ENCODE assay signal across 11 cellular contexts in the genomic region with DNA sequence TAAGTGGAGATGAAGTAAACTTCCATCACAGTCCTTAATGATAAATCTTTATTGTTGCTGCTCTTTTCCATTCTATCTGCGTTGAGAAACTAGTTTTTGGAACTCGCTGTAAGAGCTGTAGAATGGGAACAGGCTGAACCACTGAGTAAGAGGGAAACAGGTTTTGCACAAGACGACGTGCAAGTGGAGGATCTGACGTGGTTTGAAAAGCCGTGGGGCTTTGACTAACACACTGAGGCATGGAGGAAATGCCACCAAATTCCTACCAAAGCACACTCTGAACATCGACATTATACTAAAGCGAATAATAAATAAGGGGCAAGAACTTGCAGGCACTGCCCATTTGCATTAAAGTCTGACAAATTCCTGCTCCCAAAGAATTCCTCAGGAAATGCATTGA.
DNase-seq lines count a peak whose midpoint lies in the region; ATAC-seq and TF ChIP-seq lines count a peak whose summit lies in the region.
"Had no signal": no experiment of that assay in that cellular context is flagged by ENCODE, and none has a peak within 500 bp of the region (broad histone marks: within the 10 kb centered on the region; RNA-seq: fewer than 3 reads in every experiment).

No MANE protein-coding gene starts in this region.

- H4K91ac ChIP-seq in H9 (ENCODE audit: insufficient read length, low read depth, low read length) (no peak overlapping the region), mesenchymal stem cell (ENCODE audit: low read length) (no peak overlapping the region)

- H2BK5ac ChIP-seq in H9 (ENCODE audit: insufficient read length, low read length) (no peak overlapping the region), mesenchymal stem cell (ENCODE audit: low read depth, low read length, poor library complexity, severe bottlenecking) (no peak overlapping the region)

- no peak overlapping the region for H3K4ac ChIP-seq in H9 (ENCODE audit: low read depth, low read length)
- H3K4ac ChIP-seq in mesenchymal stem cell (ENCODE audit: low read depth in 1 of 2, low read length in 2 of 2) = no peak overlapping the region

- 0 out of 2 replicates have a peak overlapping the region, but pooled peaks have one; percentile 28 for H3K4me3 ChIP-seq in ACC112 (ENCODE audit: low read depth, low read length)
- H3K4me3 ChIP-seq in brain microvascular endothelial cell (ENCODE audit: low read depth, low read length) = no peak overlapping the region
- H3K4me3 ChIP-seq in mesenchymal stem cell (ENCODE audit: insufficient read depth in 1 of 2, low read depth in 1 of 2, low read length in 2 of 2) = no peak overlapping the region
- H3K4me3 ChIP-seq in MG63 = no peak overlapping the region
- no peak overlapping the region for H3K4me3 ChIP-seq in HAP-1

- no peak overlapping the region for H2AFZ ChIP-seq in ACC112 (ENCODE audit: low read length, unreplicated experiment)
- no peak overlapping the region for H2AFZ ChIP-seq in H9 (ENCODE audit: low read length)
- peak overlapping the region; percentile 23 for H2AFZ ChIP-seq in mesenchymal stem cell (ENCODE audit: low read depth, low read length)

- H2BK15ac ChIP-seq in H9 (ENCODE audit: low read depth, low read length) (no peak overlapping the region), mesenchymal stem cell (ENCODE audit: low read depth, poor library complexity, severe bottlenecking) (no peak overlapping the region)

- no peak overlapping the region for H3T11ph ChIP-seq in H9 (ENCODE audit: low read length)

- in situ Hi-C loops in brain microvascular endothelial cell (cut with HindIII; ENCODE audit: low pct_ligation_motif_present, low sequenced_read_pairs) = no loop called here
- in situ Hi-C loops in HAP-1 (cut with MboI; ENCODE audit: low sequenced_read_pairs) = no loop called here

- no peak for DNase-seq in H9
- peak; percentile 90 for DNase-seq in brain microvascular endothelial cell
- DNase-seq in mesenchymal stem cell = peak; percentile 83
- DNase-seq in cortex of kidney (lab: John Stamatoyannopoulos, UW) = no peak
- no peak for DNase-seq in MG63
- no peak for DNase-seq in HAP-1 (ENCODE audit: low spot score in 2 of 2)
- DNase-seq: activated CD4-positive, alpha-beta T cell treated with anti-CD3 and anti-CD28 coated beads, Interleukin-2, amount 50 U/mL, for 1 hour; SHP77 had no signal

- H3K4me3 Mint-ChIP-seq in H9 = no peak overlapping the region

- H3K23me2 ChIP-seq in H9 (ENCODE audit: insufficient read length, low read depth, low read length, poor library complexity, severe bottlenecking) = no peaks in the 10 kb centered on the region

- H4K8ac ChIP-seq in H9 (replicated peaks; ENCODE audit: insufficient read length, low read depth, low read length) = no peak overlapping the region
- H4K8ac ChIP-seq in mesenchymal stem cell (ENCODE audit: low read length) = no peak overlapping the region

- H3K4me2 ChIP-seq in H9 (ENCODE audit: insufficient read depth, insufficient read length, low read length) = peak overlapping the region; percentile 36
- H3K4me2 ChIP-seq in mesenchymal stem cell (ENCODE audit: low read length, poor library complexity, severe bottlenecking) = peak overlapping the region; percentile 41

- no peak overlapping the region for H2BK120ac ChIP-seq in H9 (ENCODE audit: low read depth, low read length, poor library complexity, severe bottlenecking)
- H2BK120ac ChIP-seq in mesenchymal stem cell (ENCODE audit: low read depth, low read length) = no peak overlapping the region

- H4K5ac ChIP-seq in H9 (ENCODE audit: insufficient read length, low read depth, low read length) = no peak overlapping the region

- peaks cover 17 to 26% of the 10 kb centered on the region in 2 experiments for H3K9me3 Mint-ChIP-seq in H9

- H3K36me3 Mint-ChIP-seq in H9 (ENCODE audit: insufficient read depth in 1 of 3, low read depth in 3 of 3) = peaks cover 9 to 21% (median 14%) of the 10 kb centered on the region in 3 experiments; a peak in 6 of 7 replicates

- H3K9me3 ChIP-seq in H9 (ENCODE audit: control insufficient read depth, low read depth, low read length) = no peaks in the 10 kb centered on the region
- peaks cover 8% of the 10 kb centered on the region for H3K9me3 ChIP-seq in mesenchymal stem cell (ENCODE audit: control insufficient read depth, low read length)
- H3K9me3 ChIP-seq in MG63 = peaks cover 2% of the 10 kb centered on the region; the same call in 1 of the 2 replicates
- no peaks in the 10 kb centered on the region for H3K9me3 ChIP-seq in HAP-1
- H3K9me3 ChIP-seq: Caco-2 had no signal

- H3K23ac ChIP-seq in H9 (ENCODE audit: insufficient read length, low read depth, low read length) = no peak overlapping the region
- H3K23ac ChIP-seq in mesenchymal stem cell (ENCODE audit: low read length in 2 of 2) = no peak overlapping the region

- H3K56ac ChIP-seq in H9 (ENCODE audit: insufficient read length, low read depth, low read length) = no peak overlapping the region

- H3K27me3 Mint-ChIP-seq in H9 (ENCODE audit: low read depth) = no peaks in the 10 kb centered on the region

- H2AK5ac ChIP-seq in H9 (ENCODE audit: insufficient read length, low read length) (no peak overlapping the region), mesenchymal stem cell (ENCODE audit: low read length, severe bottlenecking) (no peak overlapping the region)

- H3K79me1 ChIP-seq in H9 (ENCODE audit: insufficient read depth, low read depth, low read length, poor library complexity, severe bottlenecking) (no peaks in the 10 kb centered on the region), mesenchymal stem cell (replicated peaks; ENCODE audit: low read length, poor library complexity, severe bottlenecking) (peaks cover 4% of the 10 kb centered on the region)

- peaks cover 14 to 36% of the 10 kb centered on the region in 2 experiments for H3K4me1 Mint-ChIP-seq in H9

- H3K79me2 ChIP-seq in ACC112 (ENCODE audit: control insufficient read depth, insufficient read depth, low read length, unreplicated experiment) (no peaks in the 10 kb centered on the region), H9 (ENCODE audit: insufficient read depth, low read length) (no peaks in the 10 kb centered on the region)

- H3K18ac ChIP-seq in H9 (ENCODE audit: insufficient read length, low read depth, low read length) (no peak overlapping the region), mesenchymal stem cell (ENCODE audit: low read depth in 1 of 2, low read length in 2 of 2) (no peak overlapping the region)

- H3K27ac Mint-ChIP-seq in H9 = no peak overlapping the region

- H3K27me3 ChIP-seq in ACC112 (ENCODE audit: insufficient read depth, low read length) (no peaks in the 10 kb centered on the region), H9 (ENCODE audit: insufficient read depth, low read length) (no peaks in the 10 kb centered on the region), brain microvascular endothelial cell (replicated peaks) (no peaks in the 10 kb centered on the region), mesenchymal stem cell (ENCODE audit: control insufficient read depth in 1 of 2, insufficient read depth in 1 of 2, low read length in 2 of 2) (no peaks in the 10 kb centered on the region), MG63 (no peaks in the 10 kb centered on the region), HAP-1 (ENCODE audit: low read depth) (no peaks in the 10 kb centered on the region)

- no CpG with 5 or more reads among the region's 8 CpGs for WGBS in H9 (ENCODE audit: extremely low coverage, insufficient read length, low lambda C conversion rate)
- WGBS in mesenchymal stem cell = 52% methylated on average over 8 of the region's 8 CpGs

- H3K4me1 ChIP-seq in ACC112 (ENCODE audit: control insufficient read depth, insufficient read depth, low read length, unreplicated experiment) (peaks cover 22% of the 10 kb centered on the region), H9 (ENCODE audit: insufficient read depth, low read length) (peaks cover 8% of the 10 kb centered on the region; the same call in 1 of the 2 replicates), mesenchymal stem cell (ENCODE audit: control insufficient read depth, insufficient read depth, low read depth, low read length) (peaks cover 4% of the 10 kb centered on the region), HAP-1 (no peaks in the 10 kb centered on the region)

- H3K36me3 ChIP-seq in ACC112 (ENCODE audit: insufficient read depth, low read length) (no peaks in the 10 kb centered on the region), brain microvascular endothelial cell (replicated peaks) (no peaks in the 10 kb centered on the region), mesenchymal stem cell (ENCODE audit: control insufficient read depth in 1 of 2, insufficient read depth in 2 of 2, low read depth in 1 of 2, low read length in 2 of 2) (no peaks in the 10 kb centered on the region), MG63 (no peaks in the 10 kb centered on the region), HAP-1 (replicated peaks) (no peaks in the 10 kb centered on the region)

- H2BK20ac ChIP-seq in H9 (ENCODE audit: low read depth, low read length, poor library complexity, severe bottlenecking) = no peak overlapping the region

- H3K27ac ChIP-seq in ACC112 (ENCODE audit: low read depth, low read length) = peak overlapping the region; percentile 74
- H3K27ac ChIP-seq in H9 (ENCODE audit: insufficient read length, low read depth, low read length) = peak overlapping the region; percentile 5
- H3K27ac ChIP-seq in brain microvascular endothelial cell = peak overlapping the region; percentile 88
- H3K27ac ChIP-seq in mesenchymal stem cell (ENCODE audit: low read length, poor library complexity, severe bottlenecking) = peak overlapping the region; percentile 82

- no peaks in the 10 kb centered on the region for H4K20me1 ChIP-seq in H9 (ENCODE audit: control insufficient read depth, insufficient read depth, insufficient read length)

- no peak for TF ChIP-seq CTCF in H9 (conservative IDR thresholded peaks at IDR 0.05)
- no peak for TF ChIP-seq CTCF in brain microvascular endothelial cell (IDR thresholded peaks at IDR 0.05; ENCODE audit: low read depth, low read length, missing control alignments)

- ATAC-seq in GM18858 (IDR thresholded peaks at IDR 0.05; ENCODE audit: unreplicated experiment) = no peak

- no peak overlapping the region for H2BK12ac ChIP-seq in H9 (ENCODE audit: insufficient read length, low read depth, low read length)
- no peak overlapping the region for H2BK12ac ChIP-seq in mesenchymal stem cell (ENCODE audit: low read length in 2 of 2)

- H3K9ac ChIP-seq in H9 (ENCODE audit: extremely low read depth, insufficient read length, low read length) = no peak overlapping the region
- no peak overlapping the region for H3K9ac ChIP-seq in mesenchymal stem cell (ENCODE audit: low read length)

- H3K14ac ChIP-seq in H9 (ENCODE audit: insufficient read depth, low read length) (no peak overlapping the region), mesenchymal stem cell (ENCODE audit: low read length in 2 of 2) (no peak overlapping the region)

Comparison
In these comparisons a context has a peak if more than half of its experiments do, and no peak if none do; other contexts are left out.
1. H3K27ac ChIP-seq: peak in every context shown above with its lines; median percentile 88 in brain microvascular endothelial cell; 82 in mesenchymal stem cell; 74 in ACC112; 5 in H9.
2. DNase-seq: peak in brain microvascular endothelial cell (single experiment) and mesenchymal stem cell (single experiment); none in H9 (single experiment), cortex of kidney (single experiment), MG63 (single experiment) and HAP-1 (0 of 2).